Comparison of ENCODE assay signal across 23 cellular contexts in the genomic region with DNA sequence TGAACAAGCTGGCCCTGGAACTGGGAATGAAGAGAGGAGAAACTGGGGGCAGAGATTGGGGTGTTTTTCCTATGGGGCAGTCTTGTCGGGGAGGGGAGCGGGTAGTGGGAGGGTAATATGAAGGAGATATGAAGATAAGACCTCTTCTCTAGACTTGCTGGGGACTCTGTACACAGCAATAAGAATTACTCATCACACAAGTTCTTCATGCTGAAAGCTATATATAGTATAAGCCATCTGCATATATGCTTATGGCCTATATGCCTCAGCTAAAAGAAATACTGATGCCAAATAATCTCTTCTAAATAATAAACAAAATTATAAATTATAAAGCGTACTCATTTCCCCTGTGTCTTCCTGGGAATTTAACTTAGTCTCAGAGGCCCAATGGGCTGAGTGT. TPM values are rescaled to one million over a fixed set of nuclear protein-coding genes. Genes with fewer than 3 reads are reported as not detected.
"Had no signal": no experiment of that assay in that cellular context is flagged by ENCODE, and none has a peak within 500 bp of the region (broad histone marks: within the 10 kb centered on the region; RNA-seq: fewer than 3 reads in every experiment).

No MANE protein-coding gene starts in this region.

- ATAC-seq: activated T-cell treated with anti-CD3 and anti-CD28 coated beads, Interleukin-2, amount 50 U/mL, for 4 hours; T-helper 17 cell; WTC11 had no signal

- H3K4me3 Mint-ChIP-seq: activated CD4-positive, alpha-beta memory T cell treated with anti-CD3 and anti-CD28 coated beads for 36 hours; activated CD4-positive, alpha-beta T cell treated with anti-CD3 and anti-CD28 coated beads, Interleukin-2, amount 10 ng/mL, durations not matched to agents 7 days and 5 days; activated naive CD4-positive, alpha-beta T cell treated with anti-CD3 and anti-CD28 coated beads for 36 hours; activated naive CD8-positive, alpha-beta T cell; activated T-cell treated with anti-CD3 and anti-CD28 coated beads, Interleukin-2, amount 50 U/mL, for 4 hours; brain; T-helper 17 cell; WTC11 had no signal

- DNase-seq: activated CD4-positive, alpha-beta memory T cell treated with anti-CD3 and anti-CD28 coated beads for 36 hours; activated CD4-positive, alpha-beta T cell treated with anti-CD3 and anti-CD28 coated beads for 1 hour; activated CD4-positive, alpha-beta T cell treated with anti-CD3 and anti-CD28 coated beads, Interleukin-2, amount 10 ng/mL, durations not matched to agents 7 days and 5 days; activated CD8-positive, alpha-beta memory T cell treated with anti-CD3 and anti-CD28 coated beads for 24 hours; activated gamma-delta T cell; activated naive CD4-positive, alpha-beta T cell treated with anti-CD3 and anti-CD28 coated beads for 36 hours; activated T-cell treated with anti-CD3 and anti-CD28 coated beads, Interleukin-2, amount 50 U/mL, for 4 hours; amygdala; Karpas-422; MV-4-11; NCI-H1092 treated with DMSO at 0.1 percent for 48 hours; NCI-H1417 treated with DMSO at 0.1 percent for 48 hours; NCI-H1694 treated with DMSO at 0.1 percent for 48 hours; NCI-H2081; NCI-H524; PC-9; SHP77 treated with DMSO at 0.1 percent for 48 hours; T-helper 17 cell; T-helper 9 cell had no signal

- FAIRE-seq: astrocyte had no signal

- H2AFZ ChIP-seq: PC-9 had no signal

- H3K27me3 Mint-ChIP-seq: activated CD4-positive, alpha-beta memory T cell treated with anti-CD3 and anti-CD28 coated beads for 36 hours had no signal

- H3K27ac Mint-ChIP-seq: activated CD4-positive, alpha-beta memory T cell treated with anti-CD3 and anti-CD28 coated beads for 36 hours; activated CD4-positive, alpha-beta T cell treated with anti-CD3 and anti-CD28 coated beads, Interleukin-2, amount 10 ng/mL, durations not matched to agents 7 days and 5 days; activated naive CD4-positive, alpha-beta T cell treated with anti-CD3 and anti-CD28 coated beads for 36 hours; activated naive CD8-positive, alpha-beta T cell; T-helper 17 cell; WTC11 had no signal

- H3K4me2 ChIP-seq: PC-9 had no signal

- H3K4me1 Mint-ChIP-seq: brain, WTC11 had no signal

- H3K36me3 Mint-ChIP-seq: activated CD4-positive, alpha-beta memory T cell treated with anti-CD3 and anti-CD28 coated beads for 36 hours; activated naive CD8-positive, alpha-beta T cell had no signal

- H3K4me3 ChIP-seq: PC-9 had no signal

- H3K27ac ChIP-seq: PC-9 had no signal

RNA-seq across cellular contexts. Expression of a gene that starts 7.9 kb away (rescaled TPM):
- total RNA-seq: activated CD4-positive, alpha-beta memory T cell treated with anti-CD3 and anti-CD28 coated beads for 36 hours; activated CD4-positive, alpha-beta T cell treated with anti-CD3 and anti-CD28 coated beads, Interleukin-2, amount 10 ng/mL, durations not matched to agents 7 days and 5 days; activated naive CD4-positive, alpha-beta T cell treated with anti-CD3 and anti-CD28 coated beads for 36 hours; activated T-cell treated with anti-CD3 and anti-CD28 coated beads, Interleukin-2, amount 50 U/mL, for 4 hours; astrocyte; PC-9; WTC11 had no signal

RNA-seq across cellular contexts. Expression of a gene that starts 37.1 kb away (rescaled TPM):
- total RNA-seq: activated CD4-positive, alpha-beta memory T cell treated with anti-CD3 and anti-CD28 coated beads for 36 hours; activated CD4-positive, alpha-beta T cell treated with anti-CD3 and anti-CD28 coated beads, Interleukin-2, amount 10 ng/mL, durations not matched to agents 7 days and 5 days; activated naive CD4-positive, alpha-beta T cell treated with anti-CD3 and anti-CD28 coated beads for 36 hours; astrocyte; T-helper 17 cell had no signal

RNA-seq across cellular contexts. Expression of a gene that starts 56.3 kb away (rescaled TPM):
- total RNA-seq: activated CD4-positive, alpha-beta memory T cell treated with anti-CD3 and anti-CD28 coated beads for 36 hours; activated CD4-positive, alpha-beta T cell treated with anti-CD3 and anti-CD28 coated beads, Interleukin-2, amount 10 ng/mL, durations not matched to agents 7 days and 5 days; activated naive CD4-positive, alpha-beta T cell treated with anti-CD3 and anti-CD28 coated beads for 36 hours; activated T-cell treated with anti-CD3 and anti-CD28 coated beads, Interleukin-2, amount 50 U/mL, for 4 hours; astrocyte; PC-9; T-helper 17 cell had no signal

RNA-seq across cellular contexts. Expression of a gene that starts 57.6 kb away (rescaled TPM):
- total RNA-seq: activated CD4-positive, alpha-beta memory T cell treated with anti-CD3 and anti-CD28 coated beads for 36 hours; activated CD4-positive, alpha-beta T cell treated with anti-CD3 and anti-CD28 coated beads, Interleukin-2, amount 10 ng/mL, durations not matched to agents 7 days and 5 days; activated naive CD4-positive, alpha-beta T cell treated with anti-CD3 and anti-CD28 coated beads for 36 hours; PC-9; WTC11 had no signal
